22 cellular contexts compared by ENCODE assay signal in genomic region chr2:45945182-45945779, GRCh38.
"Had no signal": no experiment of that assay in that cellular context is flagged by ENCODE, and none has a peak within 500 bp of the region (broad histone marks: within the 10 kb centered on the region; RNA-seq: fewer than 3 reads in every experiment).

No MANE protein-coding gene starts in this region.

- DNase-seq: activated CD4-positive, alpha-beta T cell treated with anti-CD3 and anti-CD28 coated beads, Interleukin-2, amount 10 ng/mL, durations not matched to agents 7 days and 5 days; activated CD8-positive, alpha-beta T cell treated with anti-CD3 and anti-CD28 coated beads for 36 hours; activated gamma-delta T cell treated with Interleukin-2 at 50 U/mL for 16 hours; aorta; caudate nucleus; effector memory CD8-positive, alpha-beta T cell; glutamatergic neuron; hippocampal formation; left ventricle myocardium superior; ovary; psoas muscle; right cardiac atrium; stimulated activated CD4-positive, alpha-beta T cell treated with anti-CD3 and anti-CD28 coated beads, Interleukin-12 subunit alpha, Interleukin-12 subunit beta, amount 100 ng/mL, for 4 hours; stimulated activated CD4-positive, alpha-beta T cell treated with anti-CD3 and anti-CD28 coated beads, Interleukin-4, amount 100 ng/mL, for 4 hours; stimulated activated naive CD8-positive, alpha-beta T cell treated with anti-CD3 and anti-CD28 coated beads, Interleukin-15, Interleukin-2, amounts not matched to agents 100 U/mL and 50 U/mL, for 24 hours; substantia nigra; thyroid gland had no signal

- ATAC-seq: activated CD4-positive, CD25-positive, alpha-beta regulatory T cell treated with anti-CD3 and anti-CD28 coated beads, Interleukin-2, amount 50 U/mL, for 24 hours; activated CD8-positive, alpha-beta T cell treated with anti-CD3 and anti-CD28 coated beads for 36 hours; effector memory CD8-positive, alpha-beta T cell; esophagus mucosa; left ventricle myocardium superior; psoas muscle; right cardiac atrium; stimulated activated naive CD8-positive, alpha-beta T cell treated with anti-CD3 and anti-CD28 coated beads, Interleukin-15, Interleukin-2, amounts not matched to agents 100 U/mL and 50 U/mL, for 24 hours had no signal

- H3K4me1 ChIP-seq: psoas muscle had no signal

- H3K9me3 ChIP-seq: neutrophil, ovary, psoas muscle, thyroid gland had no signal

- H3K4me3 ChIP-seq: ovary, psoas muscle, thyroid gland had no signal

- H3K36me3 ChIP-seq: brain microvascular endothelial cell, neutrophil, ovary, thyroid gland had no signal

- H3K27ac ChIP-seq: brain microvascular endothelial cell, neutrophil, ovary, psoas muscle, thyroid gland had no signal

- FAIRE-seq: frontal cortex had no signal

- H3K27me3 ChIP-seq: brain microvascular endothelial cell, neutrophil, ovary, thyroid gland had no signal
